Comparison of ENCODE assay signal across 1 cellular context in the genomic region with DNA sequence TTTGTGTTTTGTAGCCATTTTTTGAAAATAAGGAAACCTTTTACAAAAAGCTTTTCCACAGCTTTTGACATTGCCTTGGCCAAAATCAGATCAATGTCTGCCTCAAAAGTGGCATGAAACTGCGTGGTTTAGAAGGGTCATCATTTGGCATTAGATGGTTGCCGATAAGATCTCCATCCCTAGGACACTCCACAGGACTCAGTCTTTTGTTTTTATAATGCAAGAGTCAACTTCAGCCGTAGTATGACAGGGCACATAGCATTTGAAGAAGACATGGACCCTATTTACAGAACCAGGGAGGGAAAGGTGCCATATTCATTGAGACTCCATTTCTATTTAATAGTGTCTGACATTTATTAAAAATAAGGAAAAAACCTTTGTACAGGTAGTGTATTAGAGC.
TF ChIP-seq lines count a peak whose summit lies in the region.

No MANE protein-coding gene starts in this region.

TF ChIP-seq in K562, 482 proteins besides CTCF, POLR2A, EP300 and RAD21:
- TF ChIP-seq KDM1A (IDR thresholded peaks at IDR 0.05) (0 out of 4 replicates have a peak, but pooled peaks of 1 of the 2 experiments have one; percentile 12), CBFA2T3 (IDR thresholded peaks at IDR 0.05) (no peak)
